ENCODE assay signal across 11 cellular contexts in the genomic region with DNA sequence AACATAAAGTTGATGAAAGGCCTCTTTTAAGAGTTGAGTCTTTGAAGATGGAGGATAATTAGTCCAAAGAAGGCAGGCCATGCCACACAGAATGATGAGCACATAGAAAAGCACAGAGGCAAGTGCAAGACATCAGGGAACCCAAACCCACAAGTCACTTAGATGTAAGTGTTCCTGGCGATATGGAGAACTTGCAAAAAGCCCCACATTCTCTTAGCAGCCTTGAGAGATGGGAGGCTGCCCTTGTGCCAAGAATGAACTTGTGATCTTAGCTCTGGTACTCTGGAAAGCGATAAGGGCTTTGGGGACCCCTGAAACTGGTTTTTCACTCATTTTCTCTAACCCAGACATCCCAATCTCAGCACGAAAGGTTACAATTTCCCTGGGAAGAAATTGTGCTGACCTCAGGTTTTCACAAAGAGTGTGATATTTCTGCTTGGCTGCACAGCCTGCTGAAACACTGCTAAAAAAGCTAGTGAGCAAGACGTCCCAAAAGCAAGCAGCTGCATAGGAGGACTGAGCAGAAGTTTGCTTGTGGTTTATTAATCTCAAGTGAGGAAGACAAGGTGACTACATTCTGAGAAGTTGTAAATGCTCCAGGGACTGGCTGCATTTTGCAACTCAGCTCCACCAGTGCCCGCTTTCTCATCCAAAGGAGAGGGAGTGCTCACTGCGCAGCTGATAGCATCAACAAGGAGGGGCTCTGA.
DNase-seq lines count a peak whose midpoint lies in the region; ATAC-seq and TF ChIP-seq lines count a peak whose summit lies in the region.
"Had no signal": no experiment of that assay in that cellular context is flagged by ENCODE, and none has a peak within 500 bp of the region (broad histone marks: within the 10 kb centered on the region; RNA-seq: fewer than 3 reads in every experiment).

No MANE protein-coding gene starts in this region.

- no peaks in the 10 kb centered on the region for H3K27me3 ChIP-seq in spleen (replicated peaks in 1 of 7)
- H3K27me3 ChIP-seq: SJSA1 had no signal

- whole genome bisulfite sequencing in spleen, 5 donors: 54 to 76% (median 69%) methylated on average over 6 of the region's 6 CpGs

- peak; percentile 96 for ATAC-seq in GM18867 (IDR thresholded peaks at IDR 0.05; ENCODE audit: unreplicated experiment)
- peak; percentile 95 for ATAC-seq in GM21619 (IDR thresholded peaks at IDR 0.05; ENCODE audit: unreplicated experiment)
- ATAC-seq in HG03196 (IDR thresholded peaks at IDR 0.05; ENCODE audit: unreplicated experiment): peak; percentile 86

- intact Hi-C loops in spleen (cut with DNase I; ENCODE audit: low total_unique reads): no loop called here

- no peak overlapping the region for H3K27ac ChIP-seq in spleen
- H3K27ac ChIP-seq: parathyroid adenoma, SJSA1 had no signal

- DNase-seq in left kidney (ENCODE audit: low read depth, low spot score): peak; percentile 33
- no peak for DNase-seq in activated T-cell treated with anti-CD3 and anti-CD28 coated beads for 4 hours
- no peak for DNase-seq in stimulated activated naive CD4-positive, alpha-beta T cell (lab: John Stamatoyannopoulos, UW)
- no peak for DNase-seq in NCI-H748 treated with DMSO at 0.1 percent for 48 hours (lab: John Stamatoyannopoulos, UW)
- no peak for DNase-seq in spleen
- DNase-seq: activated CD4-positive, alpha-beta memory T cell treated with anti-CD3 and anti-CD28 coated beads for 36 hours had no signal

- H3K36me3 ChIP-seq in spleen: no peaks in the 10 kb centered on the region
- H3K36me3 ChIP-seq: SJSA1 had no signal

- TF ChIP-seq POLR2A in spleen (IDR thresholded peaks at IDR 0.05): no peak

- H3K4me1 ChIP-seq in spleen: no peaks in the 10 kb centered on the region
- H3K4me1 ChIP-seq: parathyroid adenoma, SJSA1 had no signal

- H3K4me3 ChIP-seq in spleen: no peak overlapping the region
- H3K4me3 ChIP-seq: SJSA1 had no signal

- TF ChIP-seq CTCF in spleen (IDR thresholded peaks at IDR 0.05 in 8 of 11, conservative IDR thresholded peaks at IDR 0.05 in 3 of 11): no peak

- no peaks in the 10 kb centered on the region for H3K9me3 ChIP-seq in spleen
- H3K9me3 ChIP-seq: SJSA1 had no signal
